8 cellular contexts compared by ENCODE assay signal in genomic region chr6:36360241-36361054, GRCh38. TPM values are rescaled to one million over a fixed set of nuclear protein-coding genes. Genes with fewer than 3 reads are reported as not detected.
DNase-seq lines count a peak whose midpoint lies in the region; ATAC-seq lines count a peak whose summit lies in the region.

No MANE protein-coding gene starts in this region.

- no peak overlapping the region for H3K4me3 Mint-ChIP-seq in activated CD4-positive, alpha-beta memory T cell treated with anti-CD3 and anti-CD28 coated beads for 36 hours

- no peak overlapping the region for H3K27ac Mint-ChIP-seq in activated CD4-positive, alpha-beta memory T cell treated with anti-CD3 and anti-CD28 coated beads for 36 hours

- peaks cover 3% of the 10 kb centered on the region for H3K27me3 Mint-ChIP-seq in activated CD4-positive, alpha-beta memory T cell treated with anti-CD3 and anti-CD28 coated beads for 36 hours

- no peaks in the 10 kb centered on the region for H3K36me3 Mint-ChIP-seq in activated CD4-positive, alpha-beta memory T cell treated with anti-CD3 and anti-CD28 coated beads for 36 hours

- POLR2A ChIA-PET in activated CD4-positive, alpha-beta memory T cell treated with anti-CD3 and anti-CD28 coated beads for 36 hours (lab: Charles Lee) = no interaction called here

- intact Hi-C loops in activated CD4-positive, alpha-beta memory T cell treated with anti-CD3 and anti-CD28 coated beads for 36 hours (cut with micrococcal nuclease) = loop anchor here (1.0 kb wide), 3 partner anchors 19 to 333 kb away; partner anchors contain the start of gene MAPK14

- no peak for ATAC-seq in HG03045 (IDR thresholded peaks at IDR 0.05; ENCODE audit: unreplicated experiment)

- DNase-seq in ELR (ENCODE audit: low read depth) (peak; percentile 84), HK-2 (ENCODE audit: unreplicated experiment) (peak; percentile 76), NCI-H774 (lab: John Stamatoyannopoulos, UW) (peak; percentile 78), dermis microvascular lymphatic vessel endothelial cell (ENCODE audit: low read depth in 2 of 2) (peak; percentile 43 to 74), lung microvascular endothelial cell (ENCODE audit: low read depth in 2 of 2) (peak; percentile 77 to 80)
- DNase-seq in activated CD4-positive, alpha-beta memory T cell treated with anti-CD3 and anti-CD28 coated beads for 36 hours = peak; percentile 79
- peak; percentile 26 for DNase-seq in stimulated activated CD8-positive, alpha-beta memory T cell treated with anti-CD3 and anti-CD28 coated beads, Interleukin-15, amount 100 ng/mL, for 24 hours (ENCODE audit: low read depth)

- peaks cover 24% of the 10 kb centered on the region for H3K4me1 Mint-ChIP-seq in activated CD4-positive, alpha-beta memory T cell treated with anti-CD3 and anti-CD28 coated beads for 36 hours (ENCODE audit: low read depth)

- CTCF ChIA-PET in activated CD4-positive, alpha-beta memory T cell treated with anti-CD3 and anti-CD28 coated beads for 36 hours (lab: Charles Lee) = interaction anchor here (0.6 to 10.5 kb wide), 22 partner anchors 9 to 399 kb away, joined by 3 to 160 read pairs (median 4); partner anchors contain the start of genes BNIP5 and MAPK14

- no peaks in the 10 kb centered on the region for H3K9me3 Mint-ChIP-seq in activated CD4-positive, alpha-beta memory T cell treated with anti-CD3 and anti-CD28 coated beads for 36 hours

RNA-seq across cellular contexts. Expression of gene BNIP5, which starts 23.8 kb away (rescaled TPM):
- total RNA-seq in activated CD4-positive, alpha-beta memory T cell treated with anti-CD3 and anti-CD28 coated beads for 36 hours = not detected
- not detected in 2 replicates for total RNA-seq in dermis microvascular lymphatic vessel endothelial cell
- not detected in 2 replicates for total RNA-seq in lung microvascular endothelial cell

RNA-seq across cellular contexts. Expression of gene ETV7, which starts 27.0 kb away (rescaled TPM):
- total RNA-seq in activated CD4-positive, alpha-beta memory T cell treated with anti-CD3 and anti-CD28 coated beads for 36 hours = 1 to 10 TPM; 5.8 to 5.9 TPM
- total RNA-seq in dermis microvascular lymphatic vessel endothelial cell = 0.13 TPM in 2 replicates
- 0.22 TPM in 1 of 2 replicates, not detected in the other for total RNA-seq in lung microvascular endothelial cell

Comparison
In these comparisons a context has a peak if more than half of its experiments do, and no peak if none do; other contexts are left out.
1. DNase-seq: peak in every context shown above with its lines; median percentile 84 in ELR; 79 in activated CD4-positive, alpha-beta memory T cell treated with anti-CD3 and anti-CD28 coated beads for 36 hours; 78 in lung microvascular endothelial cell; 78 in NCI-H774; 76 in HK-2; 58 in dermis microvascular lymphatic vessel endothelial cell; 26 in stimulated activated CD8-positive, alpha-beta memory T cell treated with anti-CD3 and anti-CD28 coated beads, Interleukin-15, amount 100 ng/mL, for 24 hours.